In genomic region chr6:154230390-154230789, GRCh38 we compare ENCODE assay signal across 21 cellular contexts.
DNase-seq lines count a peak whose midpoint lies in the region; ATAC-seq and TF ChIP-seq lines count a peak whose summit lies in the region.
"Had no signal": no experiment of that assay in that cellular context is flagged by ENCODE, and none has a peak within 500 bp of the region (broad histone marks: within the 10 kb centered on the region; RNA-seq: fewer than 3 reads in every experiment).

No MANE protein-coding gene starts in this region.

- H3K4me3 ChIP-seq in osteoblast (ENCODE audit: insufficient read depth, low read length): no peak overlapping the region
- H3K4me3 ChIP-seq: ascending aorta, psoas muscle, SJSA1 had no signal

- no peaks in the 10 kb centered on the region for H3K9me3 Mint-ChIP-seq in activated CD8-positive, alpha-beta memory T cell treated with anti-CD3 and anti-CD28 coated beads, Interleukin-2, amount 10 ng/mL, durations not matched to agents 7 days and 5 days (ENCODE audit: low read depth)
- H3K9me3 Mint-ChIP-seq in activated naive CD8-positive, alpha-beta T cell treated with anti-CD3 and anti-CD28 coated beads for 36 hours: peaks cover 4% of the 10 kb centered on the region

- no peaks in the 10 kb centered on the region for H3K27me3 ChIP-seq in osteoblast (ENCODE audit: insufficient read depth, low read length)
- H3K27me3 ChIP-seq: ascending aorta, SJSA1 had no signal

- H3K4me2 ChIP-seq in osteoblast (ENCODE audit: insufficient read depth, low read length): no peak overlapping the region

- H3K4me1 ChIP-seq in osteoblast (ENCODE audit: insufficient read depth, low read length): no peaks in the 10 kb centered on the region
- H3K4me1 ChIP-seq: ascending aorta, psoas muscle, SJSA1 had no signal

- H3K36me3 ChIP-seq in KOPT-K1 (ENCODE audit: insufficient read depth, low read length) (no peaks in the 10 kb centered on the region), osteoblast (ENCODE audit: insufficient read depth, low read length) (no peaks in the 10 kb centered on the region)
- H3K36me3 ChIP-seq: ascending aorta, SJSA1 had no signal

- peak overlapping the region; percentile 79 for H3K4me3 Mint-ChIP-seq in activated CD8-positive, alpha-beta memory T cell treated with anti-CD3 and anti-CD28 coated beads, Interleukin-2, amount 10 ng/mL, durations not matched to agents 7 days and 5 days
- H3K4me3 Mint-ChIP-seq in activated naive CD8-positive, alpha-beta T cell treated with anti-CD3 and anti-CD28 coated beads for 36 hours: peak overlapping the region; percentile 60

- H3K79me2 ChIP-seq in osteoblast (ENCODE audit: insufficient read depth, low read length): no peaks in the 10 kb centered on the region

- DNase-seq in activated CD8-positive, alpha-beta memory T cell treated with anti-CD3 and anti-CD28 coated beads, Interleukin-2, amount 10 ng/mL, durations not matched to agents 7 days and 5 days: no peak
- DNase-seq in activated CD8-positive, alpha-beta memory T cell treated with anti-CD3 and anti-CD28 coated beads for 24 hours: no peak
- no peak for DNase-seq in activated naive CD8-positive, alpha-beta T cell treated with anti-CD3 and anti-CD28 coated beads for 36 hours
- peak; percentile 4 for DNase-seq in osteoblast (ENCODE audit: insufficient read length, low spot score, missing footprints)
- DNase-seq in RKO (ENCODE audit: low spot score): no peak
- DNase-seq: ACHN; activated CD4-positive, alpha-beta T cell treated with anti-CD3 and anti-CD28 coated beads for 1 hour; effector CD8-positive, alpha-beta T cell; left cardiac atrium; NCI-H1417 treated with DMSO at 0.1 percent for 48 hours; NCI-H69; psoas muscle; substantia nigra; T1000 had no signal

- H4K20me1 ChIP-seq in osteoblast (ENCODE audit: insufficient read depth, low read length): no peaks in the 10 kb centered on the region

- no peak overlapping the region for H2AFZ ChIP-seq in osteoblast (ENCODE audit: low read length)

- peak overlapping the region; percentile 90 for H3K27ac Mint-ChIP-seq in activated CD8-positive, alpha-beta memory T cell treated with anti-CD3 and anti-CD28 coated beads, Interleukin-2, amount 10 ng/mL, durations not matched to agents 7 days and 5 days
- peak overlapping the region; percentile 89 for H3K27ac Mint-ChIP-seq in activated naive CD8-positive, alpha-beta T cell treated with anti-CD3 and anti-CD28 coated beads for 36 hours

- H3K9me3 ChIP-seq in KOPT-K1 (ENCODE audit: insufficient read depth, low read length, poor library complexity, severe bottlenecking): no peaks in the 10 kb centered on the region
- H3K9me3 ChIP-seq in osteoblast (ENCODE audit: low read depth, low read length): no peaks in the 10 kb centered on the region
- H3K9me3 ChIP-seq: ascending aorta, psoas muscle, SJSA1 had no signal

- peaks cover 20% of the 10 kb centered on the region for H3K36me3 Mint-ChIP-seq in activated CD8-positive, alpha-beta memory T cell treated with anti-CD3 and anti-CD28 coated beads, Interleukin-2, amount 10 ng/mL, durations not matched to agents 7 days and 5 days
- H3K36me3 Mint-ChIP-seq in activated naive CD8-positive, alpha-beta T cell treated with anti-CD3 and anti-CD28 coated beads for 36 hours: peaks cover 31% of the 10 kb centered on the region

- H3K27me3 Mint-ChIP-seq in activated CD8-positive, alpha-beta memory T cell treated with anti-CD3 and anti-CD28 coated beads, Interleukin-2, amount 10 ng/mL, durations not matched to agents 7 days and 5 days: no peaks in the 10 kb centered on the region
- no peaks in the 10 kb centered on the region for H3K27me3 Mint-ChIP-seq in activated naive CD8-positive, alpha-beta T cell treated with anti-CD3 and anti-CD28 coated beads for 36 hours

- CTCF ChIA-PET in activated CD8-positive, alpha-beta memory T cell treated with anti-CD3 and anti-CD28 coated beads, Interleukin-2, amount 10 ng/mL, durations not matched to agents 7 days and 5 days (lab: Charles Lee): interaction anchor here (2.0 to 7.7 kb wide), 2 partner anchors 15 to 47 kb away, joined by 13 to 80 read pairs; no protein-coding TSS in a partner anchor

- H3K27ac ChIP-seq in KOPT-K1 (ENCODE audit: low read depth, low read length, poor library complexity, severe bottlenecking) (peak overlapping the region; percentile 72), osteoblast (ENCODE audit: low read depth, low read length) (no peak overlapping the region)
- H3K27ac ChIP-seq: ascending aorta, C4-2B, psoas muscle, SJSA1 had no signal

- no peak for TF ChIP-seq CTCF in osteoblast (IDR thresholded peaks at IDR 0.05; ENCODE audit: extremely low read depth, low read depth, low read length)

- no peak for ATAC-seq in activated CD8-positive, alpha-beta memory T cell treated with anti-CD3 and anti-CD28 coated beads, Interleukin-2, amount 10 ng/mL, durations not matched to agents 7 days and 5 days
- ATAC-seq in SK-N-SH treated with all-trans-retinoic acid at 6 μM for 48 hours: no peak
- no peak for ATAC-seq in GM19395 (IDR thresholded peaks at IDR 0.05; ENCODE audit: unreplicated experiment)
- ATAC-seq: HCT116, left cardiac atrium, psoas muscle had no signal

- H3K4me1 Mint-ChIP-seq in activated CD8-positive, alpha-beta memory T cell treated with anti-CD3 and anti-CD28 coated beads, Interleukin-2, amount 10 ng/mL, durations not matched to agents 7 days and 5 days: peaks cover 59% of the 10 kb centered on the region
- peaks cover 76% of the 10 kb centered on the region for H3K4me1 Mint-ChIP-seq in activated naive CD8-positive, alpha-beta T cell treated with anti-CD3 and anti-CD28 coated beads for 36 hours

TF ChIP-seq in SK-N-SH treated with all-trans-retinoic acid at 6 μM for 48 hours, 23 proteins besides CTCF, POLR2A, EP300 and RAD21:
- TF ChIP-seq, protein P1, sequence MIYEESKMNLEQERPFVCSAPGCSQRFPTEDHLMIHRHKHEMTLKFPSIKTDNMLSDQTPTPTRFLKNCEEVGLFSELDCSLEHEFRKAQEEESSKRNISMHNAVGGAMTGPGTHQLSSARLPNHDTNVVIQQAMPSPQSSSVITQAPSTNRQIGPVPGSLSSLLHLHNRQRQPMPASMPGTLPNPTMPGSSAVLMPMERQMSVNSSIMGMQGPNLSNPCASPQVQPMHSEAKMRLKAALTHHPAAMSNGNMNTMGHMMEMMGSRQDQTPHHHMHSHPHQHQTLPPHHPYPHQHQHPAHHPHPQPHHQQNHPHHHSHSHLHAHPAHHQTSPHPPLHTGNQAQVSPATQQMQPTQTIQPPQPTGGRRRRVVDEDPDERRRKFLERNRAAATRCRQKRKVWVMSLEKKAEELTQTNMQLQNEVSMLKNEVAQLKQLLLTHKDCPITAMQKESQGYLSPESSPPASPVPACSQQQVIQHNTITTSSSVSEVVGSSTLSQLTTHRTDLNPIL (CRISPR knock-in tag; IDR thresholded peaks at IDR 0.05; ENCODE audit: low read depth): no peak
- no peak for TF ChIP-seq POU6F1 (CRISPR knock-in tag; IDR thresholded peaks at IDR 0.05; ENCODE audit: borderline replicate concordance, low read depth)
- TF ChIP-seq ZC3H10 (CRISPR knock-in tag; IDR thresholded peaks at IDR 0.05): no peak
- TF ChIP-seq ZNF70 (CRISPR knock-in tag; IDR thresholded peaks at IDR 0.05): no peak
- TF ChIP-seq PATZ1 (CRISPR knock-in tag; IDR thresholded peaks at IDR 0.05; ENCODE audit: borderline replicate concordance): no peak
- TF ChIP-seq ZFP3 (CRISPR knock-in tag; IDR thresholded peaks at IDR 0.05): no peak
- TF ChIP-seq ZNF8 (CRISPR knock-in tag; IDR thresholded peaks at IDR 0.05): no peak
- no peak for TF ChIP-seq ZFP30 (CRISPR knock-in tag; IDR thresholded peaks at IDR 0.05)
- no peak for TF ChIP-seq CSRNP3 (CRISPR knock-in tag; IDR thresholded peaks at IDR 0.05)
